In the genomic region with DNA sequence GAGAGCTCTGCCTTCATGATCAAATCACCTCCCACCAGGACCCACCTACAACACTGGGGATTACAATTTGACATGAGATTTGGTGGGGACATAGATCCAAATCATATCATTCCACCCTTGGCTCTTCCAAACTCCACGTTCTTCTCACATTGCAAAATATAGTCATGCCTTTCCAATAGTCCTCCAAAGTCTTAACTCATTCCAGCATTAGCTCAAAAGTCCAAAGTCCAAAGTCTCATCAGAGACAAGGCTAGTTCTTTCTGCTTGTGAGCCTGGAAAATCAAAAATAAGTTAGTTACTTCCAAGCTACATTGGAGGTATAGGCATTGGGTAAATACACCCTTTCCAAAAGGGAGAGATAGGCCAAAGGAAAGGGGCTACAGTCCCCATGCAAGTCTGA, we compare ENCODE assay signal across 10 cellular contexts.
"Had no signal": no experiment of that assay in that cellular context is flagged by ENCODE, and none has a peak within 500 bp of the region (broad histone marks: within the 10 kb centered on the region; RNA-seq: fewer than 3 reads in every experiment).

No MANE protein-coding gene starts in this region.

- H3K4me3 ChIP-seq: GM23248, HAP-1, K562 had no signal

- H3K36me3 ChIP-seq: HAP-1 had no signal

- H3K27ac ChIP-seq: GM23248, HL-60 had no signal

- H3K9me3 ChIP-seq: HAP-1 had no signal

- ATAC-seq: HCT116, K562 had no signal

- H2AFZ ChIP-seq: GM23248 had no signal

- FAIRE-seq: K562 had no signal

- DNase-seq: GM23248, GOT3, H7, HFFc6, IMR-90, KG1 had no signal

- H3K9ac ChIP-seq: GM23248 had no signal

- H3K4me1 ChIP-seq: HAP-1 had no signal
